16 cellular contexts compared by ENCODE assay signal in genomic region chr5:58773744-58774441, GRCh38.
DNase-seq lines count a peak whose midpoint lies in the region; ATAC-seq lines count a peak whose summit lies in the region.
"Had no signal": no experiment of that assay in that cellular context is flagged by ENCODE, and none has a peak within 500 bp of the region (broad histone marks: within the 10 kb centered on the region; RNA-seq: fewer than 3 reads in every experiment).

No MANE protein-coding gene starts in this region.

- H3K27me3 Mint-ChIP-seq in stimulated activated naive CD8-positive, alpha-beta T cell treated with anti-CD3 and anti-CD28 coated beads, Interleukin-15, amount 100 ng/mL, for 72 hours, result peaks cover 13% of the 10 kb centered on the region

- H3K9me3 Mint-ChIP-seq in stimulated activated naive CD8-positive, alpha-beta T cell treated with anti-CD3 and anti-CD28 coated beads, Interleukin-15, amount 100 ng/mL, for 72 hours, result no peaks in the 10 kb centered on the region
- H3K9me3 Mint-ChIP-seq: activated naive CD8-positive, alpha-beta T cell treated with anti-CD3 and anti-CD28 coated beads, Interleukin-2, amount 50 U/mL, for 24 hours; T-helper 1 cell treated with Interleukin-12 subunit alpha and Interleukin-12 subunit beta and Interleukin-4 antibody, amounts not matched to agents 30 μg/mL and 1 μg/mL, for 36 hours; type B pancreatic cell had no signal

- peak; percentile 21 for ATAC-seq in stimulated activated naive CD8-positive, alpha-beta T cell treated with anti-CD3 and anti-CD28 coated beads, Interleukin-15, amount 100 ng/mL, for 72 hours
- no peak for ATAC-seq in stimulated activated naive CD8-positive, alpha-beta T cell treated with anti-CD3 and anti-CD28 coated beads, Interleukin-15, Interleukin-2, amounts not matched to agents 100 U/mL and 50 U/mL, for 24 hours
- ATAC-seq in GM21367 (IDR thresholded peaks at IDR 0.05; ENCODE audit: unreplicated experiment) (no peak), HG02870 (IDR thresholded peaks at IDR 0.05; ENCODE audit: unreplicated experiment) (no peak)
- ATAC-seq: activated naive CD8-positive, alpha-beta T cell treated with anti-CD3 and anti-CD28 coated beads, Interleukin-2, amount 50 U/mL, for 24 hours had no signal

- no peak overlapping the region for H3K27ac Mint-ChIP-seq in stimulated activated naive CD8-positive, alpha-beta T cell treated with anti-CD3 and anti-CD28 coated beads, Interleukin-15, amount 100 ng/mL, for 72 hours
- H3K27ac Mint-ChIP-seq: activated naive CD8-positive, alpha-beta T cell treated with anti-CD3 and anti-CD28 coated beads, Interleukin-2, amount 50 U/mL, for 24 hours; T-helper 1 cell treated with Interleukin-12 subunit alpha and Interleukin-12 subunit beta and Interleukin-4 antibody, amounts not matched to agents 30 μg/mL and 1 μg/mL, for 36 hours; type B pancreatic cell had no signal

- no peaks in the 10 kb centered on the region for H3K4me1 Mint-ChIP-seq in stimulated activated naive CD8-positive, alpha-beta T cell treated with anti-CD3 and anti-CD28 coated beads, Interleukin-15, amount 100 ng/mL, for 72 hours

- no peak overlapping the region for H3K4me3 Mint-ChIP-seq in stimulated activated naive CD8-positive, alpha-beta T cell treated with anti-CD3 and anti-CD28 coated beads, Interleukin-15, amount 100 ng/mL, for 72 hours
- H3K4me3 Mint-ChIP-seq: activated naive CD8-positive, alpha-beta T cell treated with anti-CD3 and anti-CD28 coated beads, Interleukin-2, amount 50 U/mL, for 24 hours; T-helper 1 cell treated with Interleukin-12 subunit alpha and Interleukin-12 subunit beta and Interleukin-4 antibody, amounts not matched to agents 30 μg/mL and 1 μg/mL, for 36 hours; type B pancreatic cell had no signal

- no peak for DNase-seq in stimulated activated naive CD8-positive, alpha-beta T cell treated with anti-CD3 and anti-CD28 coated beads, Interleukin-15, amount 100 ng/mL, for 72 hours
- DNase-seq in stimulated activated naive CD8-positive, alpha-beta T cell treated with anti-CD3 and anti-CD28 coated beads, Interleukin-15, Interleukin-2, amounts not matched to agents 100 U/mL and 50 U/mL, for 24 hours, result no peak
- DNase-seq in SHP77 (lab: John Stamatoyannopoulos, UW) (peak; percentile 54 to 55), inferior parietal cortex (ENCODE audit: extremely low spot score) (peak; percentile 66), ureter (ENCODE audit: low spot score) (no peak)
- no peak for DNase-seq in activated effector memory CD4-positive, alpha-beta T cell treated with Interleukin-2 at 50 U/mL for 16 hours
- DNase-seq: activated naive CD8-positive, alpha-beta T cell treated with anti-CD3 and anti-CD28 coated beads, Interleukin-2, amount 50 U/mL, for 24 hours; activated T-cell treated with anti-CD3 and anti-CD28 coated beads, Interleukin-2, amount 50 U/mL, for 1 hour; DND-41; esophagus squamous epithelium; mesendoderm; NCI-H1048 had no signal

Comparison
In these comparisons a context has a peak if more than half of its experiments do, and no peak if none do; other contexts are left out.
1. DNase-seq: peak in SHP77 (2 of 2) and inferior parietal cortex (single experiment); none in stimulated activated naive CD8-positive, alpha-beta T cell treated with anti-CD3 and anti-CD28 coated beads, Interleukin-15, amount 100 ng/mL, for 72 hours (0 of 2), stimulated activated naive CD8-positive, alpha-beta T cell treated with anti-CD3 and anti-CD28 coated beads, Interleukin-15, Interleukin-2, amounts not matched to agents 100 U/mL and 50 U/mL, for 24 hours (single experiment), ureter (single experiment) and activated effector memory CD4-positive, alpha-beta T cell treated with Interleukin-2 at 50 U/mL for 16 hours (single experiment).